In the genomic region with DNA sequence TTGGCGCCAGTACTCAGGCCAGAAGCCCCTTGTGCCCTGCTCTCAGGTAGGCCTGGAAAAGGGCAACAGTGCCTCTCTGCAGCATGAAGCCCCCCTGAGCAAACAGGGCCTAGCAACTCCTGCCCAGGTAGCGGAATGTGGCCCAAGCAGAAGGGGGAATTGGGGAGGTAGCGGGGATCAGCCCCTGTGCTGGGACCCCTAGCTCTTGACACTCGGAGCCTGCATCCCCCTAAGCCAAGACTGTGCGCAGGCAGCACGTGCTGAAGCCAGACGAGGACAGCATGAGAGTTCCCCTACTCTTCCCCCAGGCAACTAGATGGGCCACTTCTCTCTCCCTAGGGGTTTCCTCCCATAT, we compare ENCODE assay signal across 1 cellular context.
TF ChIP-seq lines count a peak whose summit lies in the region.

No MANE protein-coding gene starts in this region.

TF ChIP-seq in H1, 55 proteins besides CTCF, POLR2A, EP300 and RAD21:
- TF ChIP-seq SAP30 (IDR thresholded peaks at IDR 0.05; ENCODE audit: insufficient read depth, insufficient replicate concordance, low read length) (no peak), SRF (IDR thresholded peaks at IDR 0.05; ENCODE audit: low read depth, low read length) (no peak), NANOG (IDR thresholded peaks at IDR 0.05; ENCODE audit: insufficient read depth, low read depth, low read length, poor library complexity, severe bottlenecking) (no peak), GTF2F1 (IDR thresholded peaks at IDR 0.05; ENCODE audit: borderline replicate concordance, low read depth, low read length) (no peak), POLR2AphosphoS5 (IDR thresholded peaks at IDR 0.05; ENCODE audit: low read depth, low read length) (peak; percentile 30; the same call in 1 of the 2 replicates)
- TF ChIP-seq, protein P1, sequence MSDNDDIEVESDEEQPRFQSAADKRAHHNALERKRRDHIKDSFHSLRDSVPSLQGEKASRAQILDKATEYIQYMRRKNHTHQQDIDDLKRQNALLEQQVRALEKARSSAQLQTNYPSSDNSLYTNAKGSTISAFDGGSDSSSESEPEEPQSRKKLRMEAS (IDR thresholded peaks at IDR 0.05), result peak; percentile 96
- TF ChIP-seq, protein P2, sequence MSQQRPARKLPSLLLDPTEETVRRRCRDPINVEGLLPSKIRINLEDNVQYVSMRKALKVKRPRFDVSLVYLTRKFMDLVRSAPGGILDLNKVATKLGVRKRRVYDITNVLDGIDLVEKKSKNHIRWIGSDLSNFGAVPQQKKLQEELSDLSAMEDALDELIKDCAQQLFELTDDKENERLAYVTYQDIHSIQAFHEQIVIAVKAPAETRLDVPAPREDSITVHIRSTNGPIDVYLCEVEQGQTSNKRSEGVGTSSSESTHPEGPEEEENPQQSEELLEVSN (IDR thresholded peaks at IDR 0.05), result peak; percentile 91
